1 cellular context compared by ENCODE assay signal in genomic region chr18:11960743-11961380, GRCh38.
TF ChIP-seq lines count a peak whose summit lies in the region.

No MANE protein-coding gene starts in this region.

TF ChIP-seq in H1, 55 proteins besides CTCF, POLR2A, EP300 and RAD21:
- no peak for TF ChIP-seq ATF2 (IDR thresholded peaks at IDR 0.05; ENCODE audit: low read length)
